ENCODE assay signal across 8 cellular contexts in the genomic region with DNA sequence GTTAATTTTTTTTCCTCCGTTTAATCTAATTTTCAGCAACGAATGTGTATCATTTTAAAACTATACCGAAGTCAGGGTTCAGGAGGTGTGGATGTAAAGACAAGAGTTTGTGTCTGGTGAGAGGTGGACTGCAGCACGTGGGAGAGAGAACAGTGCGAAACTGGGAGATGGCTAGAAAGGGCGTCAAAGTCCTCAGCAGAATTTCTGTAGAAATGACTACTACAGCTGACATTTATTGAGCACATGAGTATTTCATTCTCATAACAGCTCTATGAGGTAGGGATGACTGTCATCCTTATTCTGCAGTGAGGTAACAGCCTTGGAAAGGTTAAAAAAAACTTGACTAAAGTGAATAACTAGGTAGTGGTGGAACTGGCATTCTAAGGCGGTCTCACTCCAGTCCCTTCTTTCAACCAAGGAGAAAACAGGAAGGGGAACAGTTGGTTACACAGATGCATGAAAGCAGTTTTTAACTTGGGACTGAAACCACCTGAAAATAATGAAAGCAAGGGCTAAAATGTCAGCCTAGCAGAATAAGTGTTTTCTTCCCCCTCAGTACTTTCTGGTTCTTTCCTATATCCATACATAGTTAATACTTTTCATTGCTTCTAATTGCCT. TPM values are rescaled to one million over a fixed set of nuclear protein-coding genes. Genes with fewer than 3 reads are reported as not detected.
DNase-seq lines count a peak whose midpoint lies in the region; ATAC-seq and TF ChIP-seq lines count a peak whose summit lies in the region.

No MANE protein-coding gene starts in this region.

- H3K9me3 Mint-ChIP-seq in MCF 10A (ENCODE audit: unreplicated experiment) = no peaks in the 10 kb centered on the region

- H3K4me3 Mint-ChIP-seq in MCF 10A (ENCODE audit: unreplicated experiment) = peak overlapping the region; percentile 79

- no peaks in the 10 kb centered on the region for H3F3A ChIP-seq in PC-3 (ENCODE audit: low read length, unreplicated experiment)

- no peaks in the 10 kb centered on the region for H3K27me3 Mint-ChIP-seq in MCF 10A (ENCODE audit: insufficient read depth, unreplicated experiment)

- no peak for TF ChIP-seq EP300 in suprapubic skin (IDR thresholded peaks at IDR 0.05)

- H3K27ac Mint-ChIP-seq in MCF 10A (ENCODE audit: low read depth, unreplicated experiment) = peak overlapping the region; percentile 11

- H3K36me3 ChIP-seq in PC-3 (ENCODE audit: low read depth, low read length) (no peaks in the 10 kb centered on the region), mucosa of descending colon (ENCODE audit: low read depth) (no peaks in the 10 kb centered on the region), suprapubic skin (no peaks in the 10 kb centered on the region)

- DNase-seq in DMS53 treated with DMSO at 0.1 percent for 48 hours (lab: John Stamatoyannopoulos, UW; ENCODE audit: unreplicated experiment) (peak; percentile 7), PC-3 (no peak), MCF 10A (ENCODE audit: unreplicated experiment) (no peak), mucosa of descending colon (peak in 1 of 3 donors; percentile 10), suprapubic skin (ENCODE audit: low spot score in 2 of 2) (no peak), AG08395 (ENCODE audit: low spot score) (no peak)

- POLR2A ChIA-PET in PC-3 (lab: Charles Lee; ENCODE audit: unreplicated experiment) (no interaction called here), MCF 10A (lab: Yijun Ruan, JAX) (interaction anchor here (0.5 to 1.7 kb wide), 15 partner anchors 8 to 1172 kb away, joined by 3 to 6 read pairs (median 3); a partner anchor contains a TSS)

- BruUV-seq in PC-3 (replicated peaks; lab: Mats Ljungman, UMichigan) (TSS peak; percentile 84), MCF 10A (replicated peaks; lab: Mats Ljungman, UMichigan) (TSS peak; percentile 75)

- peaks cover 12% of the 10 kb centered on the region; the same call in 1 of the 2 replicates for H3K4me1 ChIP-seq in PC-3 (ENCODE audit: insufficient read depth, low read length)
- H3K4me1 ChIP-seq in mucosa of descending colon (ENCODE audit: low read depth) = peaks cover 8% of the 10 kb centered on the region
- H3K4me1 ChIP-seq in suprapubic skin = peaks cover 22% of the 10 kb centered on the region

- H3K9me3 ChIP-seq in PC-3 (ENCODE audit: low read length) = no peaks in the 10 kb centered on the region
- no peaks in the 10 kb centered on the region for H3K9me3 ChIP-seq in mucosa of descending colon
- H3K9me3 ChIP-seq in suprapubic skin = no peaks in the 10 kb centered on the region

- no peak for TF ChIP-seq POLR2A in suprapubic skin (IDR thresholded peaks at IDR 0.05)

- ATAC-seq in GM21786 (IDR thresholded peaks at IDR 0.05; ENCODE audit: unreplicated experiment) = peak; percentile 24
- no peak for ATAC-seq in PC-3
- no peak for ATAC-seq in mucosa of descending colon
- no peak for ATAC-seq in HG03442 (IDR thresholded peaks at IDR 0.05; ENCODE audit: unreplicated experiment)

- no peak overlapping the region for H3K27ac ChIP-seq in PC-3 (ENCODE audit: low read length)
- H3K27ac ChIP-seq in suprapubic skin = peak overlapping the region; percentile 97

- intact Hi-C loops in PC-3 (cut with micrococcal nuclease) = loop anchor here (5.0 kb wide), 1 partner anchor 43 kb away; no protein-coding TSS in a partner anchor
- intact Hi-C loops in MCF 10A (cut with micrococcal nuclease) = loop anchor here (5.0 kb wide), 1 partner anchor 302 kb away; no protein-coding TSS in a partner anchor
- intact Hi-C loops in mucosa of descending colon (cut with DNase I, micrococcal nuclease) = no loop called here

- CTCF ChIA-PET in PC-3 (lab: Charles Lee) (no interaction called here), MCF 10A (lab: Yijun Ruan, JAX) (interaction anchor here (0.7 to 1.4 kb wide), 2 partner anchors 23 to 550 kb away, joined by 3 to 4 read pairs; no protein-coding TSS in a partner anchor)

- peaks cover 17% of the 10 kb centered on the region for H3K79me2 ChIP-seq in PC-3 (ENCODE audit: low read length)

- H4K20me1 ChIP-seq in PC-3 (ENCODE audit: low read length) = no peaks in the 10 kb centered on the region

- H2AFZ ChIP-seq in PC-3 (ENCODE audit: low read length) = peak overlapping the region; percentile 73

- H3K36me3 Mint-ChIP-seq in MCF 10A (ENCODE audit: insufficient read depth, unreplicated experiment) = peaks cover 7% of the 10 kb centered on the region

- peak overlapping the region; percentile 74; the same call in 1 of the 2 replicates for H3K9ac ChIP-seq in PC-3 (ENCODE audit: low read length)

- H3K4me1 Mint-ChIP-seq in MCF 10A (ENCODE audit: insufficient read depth, unreplicated experiment) = peaks cover 10% of the 10 kb centered on the region

- H3K27me3 ChIP-seq in PC-3 (ENCODE audit: low read length) (no peaks in the 10 kb centered on the region), suprapubic skin (no peaks in the 10 kb centered on the region)

- WGBS in suprapubic skin = 17% methylated on average over 7 of the region's 7 CpGs

- H3K4me3 ChIP-seq in PC-3 (ENCODE audit: low read length) = peak overlapping the region; percentile 94
- peak overlapping the region; percentile 61 for H3K4me3 ChIP-seq in mucosa of descending colon
- peak overlapping the region; percentile 87 for H3K4me3 ChIP-seq in suprapubic skin

- TF ChIP-seq CTCF in PC-3 (conservative IDR thresholded peaks at IDR 0.05; ENCODE audit: low read depth, low read length) (no peak), MCF 10A (IDR thresholded peaks at IDR 0.05; ENCODE audit: unreplicated experiment) (no peak), mucosa of descending colon (IDR thresholded peaks at IDR 0.05) (no peak), suprapubic skin (IDR thresholded peaks at IDR 0.05) (no peak)

- peak overlapping the region; percentile 90 for H3K4me2 ChIP-seq in PC-3 (ENCODE audit: low read length)

- no peaks in the 10 kb centered on the region for H3K9me2 ChIP-seq in PC-3 (replicated peaks; ENCODE audit: low read length)

RNA-seq across cellular contexts. Expression of a gene that starts 0.6 kb away (rescaled TPM):
- total RNA-seq in PC-3 (2014; rRNA removed) = 10.5 TPM in 2 replicates
- 42.4 and 43.5 TPM in 2 replicates for total RNA-seq in MCF 10A (2022)
- total RNA-seq in mucosa of descending colon = 10 to 100 TPM in 2 of 3 donors, 1 to 10 TPM in 1; 9.5 to 16.3 (median 11.9) TPM
- 10 to 100 TPM in 3 of 4 donors, 1 to 10 TPM in 1; 5.9 to 14.8 (median 13.5) TPM for total RNA-seq in suprapubic skin

Comparison
In these comparisons a context has a peak if more than half of its experiments do, and no peak if none do; other contexts are left out.
1. intact Hi-C loops: an anchor here in PC-3 (5.0 kb wide) and MCF 10A (5.0 kb wide); none called in mucosa of descending colon.